8 cellular contexts compared by ENCODE assay signal in the genomic region with DNA sequence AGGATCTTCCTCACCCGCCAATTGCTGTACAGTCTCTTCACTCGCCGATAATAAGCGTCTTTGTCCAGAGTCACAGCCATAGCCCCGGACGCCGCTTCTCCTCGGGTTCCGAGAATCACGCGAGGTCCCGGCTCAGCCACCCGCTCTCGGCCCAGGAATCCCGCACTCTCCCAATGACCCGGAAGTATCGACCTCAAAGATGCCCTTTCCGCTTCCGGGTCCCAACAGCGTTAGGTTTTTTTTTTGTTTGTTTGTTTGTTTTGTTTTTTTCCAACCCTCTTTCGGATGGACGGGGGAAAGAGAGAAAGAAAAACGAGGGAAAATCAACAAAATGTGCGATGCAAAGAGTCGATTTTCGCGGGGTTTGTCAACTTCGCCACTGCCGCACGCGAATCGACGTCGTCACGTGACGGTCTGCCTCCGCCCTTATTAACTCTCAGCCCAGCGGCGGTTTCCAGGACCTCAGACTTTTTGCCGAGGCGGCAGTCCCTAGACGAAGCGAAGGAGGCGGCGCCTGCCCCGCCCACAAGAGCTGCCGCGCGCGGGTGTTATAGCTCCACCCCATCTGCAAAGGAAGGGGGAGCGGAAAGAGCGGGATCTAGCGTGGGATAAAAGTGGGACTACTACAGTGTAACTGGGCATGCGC. TPM values are rescaled to one million over a fixed set of nuclear protein-coding genes. Genes with fewer than 3 reads are reported as not detected.
DNase-seq lines count a peak whose midpoint lies in the region; ATAC-seq, FAIRE-seq and TF ChIP-seq lines count a peak whose summit lies in the region.

Gene SUPT16H (minus strand): TSS at position 172 of the 646 bp plus-strand sequence. CDS start 92 bp downstream, at position 80.

- TF ChIP-seq EP300 in esophagus muscularis mucosa (IDR thresholded peaks at IDR 0.05), result no peak

- H3K36me3 ChIP-seq in KOPT-K1 (ENCODE audit: insufficient read depth, low read length) (peaks cover 73% of the 10 kb centered on the region), esophagus muscularis mucosa (peaks cover 21 to 36% (median 31%) of the 10 kb centered on the region in 4 donors)

- intact Hi-C loops in esophagus muscularis mucosa (cut with DNase I), result loop anchor here (5.0 to 10.0 kb wide), 2 partner anchors 117 to 699 kb away; partner anchors contain the start of genes ANG, HNRNPC and RNASE4

- no peak for TF ChIP-seq POLR2A in esophagus muscularis mucosa (IDR thresholded peaks at IDR 0.05; ENCODE audit: low read depth)

- no peaks in the 10 kb centered on the region for H3K9me3 Mint-ChIP-seq in activated T-cell treated with anti-CD3 and anti-CD28 coated beads, Interleukin-2, amount 50 U/mL, for 72 hours

- peak within 1 kb of the TSS; percentile 63 to 88 (median 84) for H3K4me3 ChIP-seq in esophagus muscularis mucosa

- H3K36me3 Mint-ChIP-seq in activated T-cell treated with anti-CD3 and anti-CD28 coated beads, Interleukin-2, amount 50 U/mL, for 72 hours (ENCODE audit: insufficient read depth in 2 of 2), result peaks cover 12 to 26% of the 10 kb centered on the region in 2 donors

- DNase-seq in DMS79 (lab: John Stamatoyannopoulos, UW) (peak; percentile 99), RCC 7860 (ENCODE audit: low spot score) (peak; percentile 80), esophagus muscularis mucosa (ENCODE audit: extremely low spot score) (peak; percentile 99), myocyte (ENCODE audit: low read depth) (peak; percentile 96)
- DNase-seq in activated T-cell treated with anti-CD3 and anti-CD28 coated beads, Interleukin-2, amount 50 U/mL, for 72 hours, result peak; percentile 96 to 97
- DNase-seq in stimulated activated CD8-positive, alpha-beta memory T cell treated with anti-CD3 and anti-CD28 coated beads, Interleukin-7, amount 100 ng/mL, for 48 hours (ENCODE audit: extremely low read depth in 1 of 2, low read depth in 1 of 2), result peak; percentile 86 to 94

- peaks cover 20 to 44% (median 40%) of the 10 kb centered on the region in 4 donors for H3K4me1 ChIP-seq in esophagus muscularis mucosa

- H3K27ac Mint-ChIP-seq in activated T-cell treated with anti-CD3 and anti-CD28 coated beads, Interleukin-2, amount 50 U/mL, for 72 hours, result peak within 1 kb of the TSS; percentile 99

- FAIRE-seq in RCC 7860 (lab: Jason Lieb, UNC), result peak; percentile 30

- peak; percentile 87 for ATAC-seq in GM21786 (IDR thresholded peaks at IDR 0.05; ENCODE audit: unreplicated experiment)
- peak; percentile 90 to 93 for ATAC-seq in activated T-cell treated with anti-CD3 and anti-CD28 coated beads, Interleukin-2, amount 50 U/mL, for 72 hours (replicated peaks in 1 of 2)

- H3K27me3 Mint-ChIP-seq in activated T-cell treated with anti-CD3 and anti-CD28 coated beads, Interleukin-2, amount 50 U/mL, for 72 hours (ENCODE audit: low read depth), result no peaks in the 10 kb centered on the region

- H3K9me3 ChIP-seq in KOPT-K1 (ENCODE audit: insufficient read depth, low read length, poor library complexity, severe bottlenecking), result no peaks in the 10 kb centered on the region
- H3K9me3 ChIP-seq in esophagus muscularis mucosa, result no peaks in the 10 kb centered on the region

- peaks cover 40% of the 10 kb centered on the region for H3K4me1 Mint-ChIP-seq in activated T-cell treated with anti-CD3 and anti-CD28 coated beads, Interleukin-2, amount 50 U/mL, for 72 hours (ENCODE audit: low read depth)

- H3K4me3 Mint-ChIP-seq in activated T-cell treated with anti-CD3 and anti-CD28 coated beads, Interleukin-2, amount 50 U/mL, for 72 hours, result peak within 1 kb of the TSS; percentile 97 to 99

- WGBS in esophagus muscularis mucosa, result under 1% methylated on average over 50 of the region's 54 CpGs

- TF ChIP-seq CTCF in esophagus muscularis mucosa (IDR thresholded peaks at IDR 0.05), result no peak

- peak within 1 kb of the TSS; percentile 95 for H3K27ac ChIP-seq in KOPT-K1 (ENCODE audit: low read depth, low read length, poor library complexity, severe bottlenecking)
- H3K27ac ChIP-seq in esophagus muscularis mucosa (replicated peaks in 1 of 4), result peak within 1 kb of the TSS; percentile 86 to 91 (median 87)

- no peaks in the 10 kb centered on the region for H3K27me3 ChIP-seq in esophagus muscularis mucosa

RNA-seq across cellular contexts. Expression of gene SUPT16H, which starts in this region (rescaled TPM):
- total RNA-seq in activated T-cell treated with anti-CD3 and anti-CD28 coated beads, Interleukin-2, amount 50 U/mL, for 72 hours, result 100 to 1,000 TPM; 141 to 155 TPM
- total RNA-seq in esophagus muscularis mucosa (10 to 100 TPM; 52.7 to 74.3 (median 60.5) TPM), myocyte (70.7 and 75.3 TPM in 2 replicates)
- polyA plus RNA-seq in myocyte (2012), result 37.7 TPM

Comparison
In these comparisons a context has a peak if more than half of its experiments do, and no peak if none do; other contexts are left out.
1. Peak in every context shown above with its lines: DNase-seq, ATAC-seq, H3K4me3 ChIP-seq and H3K27ac ChIP-seq.